Comparison of ENCODE assay signal across 21 cellular contexts in the genomic region with DNA sequence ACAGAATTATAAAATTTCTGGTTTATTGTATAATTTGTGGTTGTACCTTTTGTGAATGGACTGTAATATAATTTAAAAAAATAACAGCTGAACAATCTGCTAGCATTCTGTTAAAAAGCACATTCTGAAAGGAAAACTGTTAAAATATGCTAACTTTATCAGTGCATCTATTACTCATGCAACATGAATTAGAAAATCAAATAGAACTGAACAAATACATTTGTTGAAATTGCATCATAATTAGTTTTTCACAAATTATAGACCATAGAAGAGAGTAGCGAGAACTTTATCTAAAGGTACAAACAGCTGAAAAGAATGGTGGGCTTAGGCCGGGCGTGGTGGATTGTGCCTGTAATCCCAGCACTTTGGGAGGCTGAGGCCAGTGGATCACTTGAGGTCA. TPM values are rescaled to one million over a fixed set of nuclear protein-coding genes. Genes with fewer than 3 reads are reported as not detected.
DNase-seq lines count a peak whose midpoint lies in the region; ATAC-seq and TF ChIP-seq lines count a peak whose summit lies in the region.
"Had no signal": no experiment of that assay in that cellular context is flagged by ENCODE, and none has a peak within 500 bp of the region (broad histone marks: within the 10 kb centered on the region; RNA-seq: fewer than 3 reads in every experiment).

No MANE protein-coding gene starts in this region.

- H3K4me1 ChIP-seq in prostate gland (replicated peaks) = no peaks in the 10 kb centered on the region

- no peak for TF ChIP-seq CTCF in VCaP (conservative IDR thresholded peaks at IDR 0.05)
- no peak for TF ChIP-seq CTCF in prostate gland (IDR thresholded peaks at IDR 0.05)
- no peak for TF ChIP-seq CTCF in foreskin fibroblast (IDR thresholded peaks at IDR 0.05; ENCODE audit: low read depth, low read length)

- no peaks in the 10 kb centered on the region for H3K36me3 ChIP-seq in prostate gland
- H3K36me3 ChIP-seq: adrenal gland had no signal

- H3K27me3 ChIP-seq in prostate gland (replicated peaks; ENCODE audit: insufficient read depth) = no peaks in the 10 kb centered on the region
- H3K27me3 ChIP-seq: adrenal gland had no signal

- DNase-seq in EH (ENCODE audit: low read depth) = peak; percentile 47
- no peak for DNase-seq in epithelial cell of prostate (ENCODE audit: low read depth, low spot score)
- DNase-seq in prostate gland (ENCODE audit: low spot score) = no peak
- no peak for DNase-seq in foreskin fibroblast
- DNase-seq: activated B cell treated with CpG ODN at 0.5 μM for 24 hours; activated CD4-positive, alpha-beta memory T cell treated with anti-CD3 and anti-CD28 coated beads, Interleukin-2, amount 10 ng/mL, durations not matched to agents 7 days and 5 days; activated gamma-delta T cell; adrenal gland; CD8-positive, alpha-beta T cell; cerebellar nuclear complex; effector CD4-positive, alpha-beta T cell; NCI-H1436 treated with DMSO at 0.1 percent for 48 hours; NCI-H524 treated with DMSO at 0.1 percent for 48 hours; nucleus accumbens; stimulated activated CD4-positive, alpha-beta T cell treated with anti-CD3 and anti-CD28 coated beads, Interleukin-2, amount 100 ng/mL, for 48 hours; stimulated activated naive B cell treated with anti-CD40 and anti-IgM and Interleukin-4, amounts not matched to agents 10 μg/mL and 1 μg/mL and 100 μg/mL, for 72 hours had no signal

- intact Hi-C loops in prostate gland (cut with DNase I) = no loop called here

- H3K27ac ChIP-seq in VCaP = peak overlapping the region; percentile 77
- H3K27ac ChIP-seq in epithelial cell of prostate = peak overlapping the region; percentile 31
- peak overlapping the region; percentile 60 for H3K27ac ChIP-seq in prostate gland
- H3K27ac ChIP-seq: adrenal gland had no signal

- H3K9me3 ChIP-seq in prostate gland = no peaks in the 10 kb centered on the region
- H3K9me3 ChIP-seq: adrenal gland had no signal

- H3K4me3 ChIP-seq in prostate gland (no peak overlapping the region), foreskin fibroblast (ENCODE audit: low read depth in 1 of 2, low read length in 2 of 2) (no peak overlapping the region)
- H3K4me3 ChIP-seq: adrenal gland, GM12878 had no signal

- 84% methylated on average over 3 of the region's 3 CpGs for WGBS in prostate gland

- no peak for TF ChIP-seq POLR2A in prostate gland (IDR thresholded peaks at IDR 0.05)

- ATAC-seq in GM21825 (IDR thresholded peaks at IDR 0.05; ENCODE audit: unreplicated experiment) (no peak), GM21447 (IDR thresholded peaks at IDR 0.05; ENCODE audit: unreplicated experiment) (no peak), HG03159 (IDR thresholded peaks at IDR 0.05; ENCODE audit: unreplicated experiment) (no peak)
- ATAC-seq: CD8-positive, alpha-beta T cell; GM12878; stimulated activated naive B cell treated with anti-CD40 and anti-IgM and Interleukin-4, amounts not matched to agents 10 μg/mL and 1 μg/mL and 100 μg/mL, for 72 hours had no signal

RNA-seq across cellular contexts. Expression of gene PTPN21, which starts 33.0 kb away (rescaled TPM):
- total RNA-seq in prostate gland = 10 to 100 TPM; 16.8 to 47.8 TPM
- total RNA-seq: activated CD4-positive, alpha-beta memory T cell treated with anti-CD3 and anti-CD28 coated beads, Interleukin-2, amount 10 ng/mL, durations not matched to agents 7 days and 5 days; CD8-positive, alpha-beta T cell had no signal

RNA-seq across cellular contexts. Expression of gene ZC3H14, which starts 41.0 kb away (rescaled TPM):
- 100 to 1,000 TPM in 1 of 2 donors, 10 to 100 TPM in 1; 79.9 to 103 TPM for total RNA-seq in prostate gland
